1 cellular context compared by ENCODE assay signal in the genomic region with DNA sequence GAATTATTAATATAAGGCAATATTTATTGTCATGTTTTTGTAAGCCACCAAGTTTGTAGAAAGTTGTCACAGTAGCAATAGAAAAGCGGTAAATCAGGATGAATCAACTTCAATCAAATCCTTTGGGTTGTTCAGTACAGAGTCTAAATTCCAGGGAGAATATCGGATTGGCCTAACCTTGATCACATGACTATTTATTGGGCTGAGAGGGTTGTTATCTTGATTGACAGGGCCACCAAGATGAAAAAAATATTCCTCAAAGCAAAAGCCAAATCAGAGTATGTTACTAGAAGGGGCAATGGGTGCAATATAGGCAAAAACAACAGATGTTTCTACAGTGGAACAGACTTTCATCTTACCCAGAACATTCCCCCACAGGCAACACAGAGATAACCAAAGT.
TF ChIP-seq lines count a peak whose summit lies in the region.

No MANE protein-coding gene starts in this region.

TF ChIP-seq in K562, 482 proteins besides CTCF, POLR2A, EP300 and RAD21 (continued from another document and continues in another):
- TF ChIP-seq, protein P1, sequence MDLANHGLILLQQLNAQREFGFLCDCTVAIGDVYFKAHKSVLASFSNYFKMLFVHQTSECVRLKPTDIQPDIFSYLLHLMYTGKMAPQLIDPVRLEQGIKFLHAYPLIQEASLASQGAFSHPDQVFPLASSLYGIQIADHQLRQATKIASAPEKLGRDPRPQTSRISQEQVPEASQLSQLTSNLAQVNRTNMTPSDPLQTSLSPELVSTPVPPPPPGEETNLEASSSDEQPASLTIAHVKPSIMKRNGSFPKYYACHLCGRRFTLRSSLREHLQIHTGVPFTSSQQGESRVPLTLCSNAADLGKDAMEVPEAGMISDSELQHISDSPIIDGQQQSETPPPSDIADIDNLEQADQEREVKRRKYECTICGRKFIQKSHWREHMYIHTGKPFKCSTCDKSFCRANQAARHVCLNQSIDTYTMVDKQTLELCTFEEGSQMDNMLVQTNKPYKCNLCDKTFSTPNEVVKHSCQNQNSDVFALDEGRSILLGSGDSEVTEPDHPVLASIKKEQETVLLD (IDR thresholded peaks at IDR 0.05) = no peak
- TF ChIP-seq KLF6 (CRISPR knock-in tag; IDR thresholded peaks at IDR 0.05; ENCODE audit: borderline replicate concordance) (no peak), PBX2 (CRISPR knock-in tag; IDR thresholded peaks at IDR 0.05; ENCODE audit: low read depth) (no peak; the same call in 1 of the 2 replicates), PBX2 (tag; conservative IDR thresholded peaks at IDR 0.05; ENCODE audit: low read depth) (peak; percentile 64; the same call in 1 of the 2 replicates), CBX8 (IDR thresholded peaks at IDR 0.05; ENCODE audit: borderline replicate concordance, extremely low read depth, low read depth, low read length, poor library complexity, severe bottlenecking) (no peak), CSDE1 (IDR thresholded peaks at IDR 0.05) (no peak), ATF1 (CRISPR knock-in tag; IDR thresholded peaks at IDR 0.05) (no peak), ATF1 (tag; IDR thresholded peaks at IDR 0.05) (no peak), ZNF740 (CRISPR knock-in tag; IDR thresholded peaks at IDR 0.05) (no peak), ZNF740 (tag; IDR thresholded peaks at IDR 0.05) (no peak), PTBP1 (IDR thresholded peaks at IDR 0.05; ENCODE audit: low read depth, low read length) (no peak), SMARCB1 (IDR thresholded peaks at IDR 0.05; ENCODE audit: insufficient read length, low read depth) (no peak), ZBTB5 (IDR thresholded peaks at IDR 0.05) (no peak), RAD51 (IDR thresholded peaks at IDR 0.05; ENCODE audit: borderline replicate concordance, low read depth) (peak; percentile 55; the same call in 1 of the 2 replicates), ZNF639 (CRISPR knock-in tag; conservative IDR thresholded peaks at IDR 0.05 in 1 of 2, IDR thresholded peaks at IDR 0.05 in 1 of 2) (no peak), NFIX (CRISPR knock-in tag; IDR thresholded peaks at IDR 0.05; ENCODE audit: low read depth) (no peak), TFAM (CRISPR knock-in tag; conservative IDR thresholded peaks at IDR 0.05) (no peak), CREB3 (tag; conservative IDR thresholded peaks at IDR 0.05; ENCODE audit: low read depth) (no peak), PKNOX1 (IDR thresholded peaks at IDR 0.05) (peak; percentile 94), ZNF512 (tag; IDR thresholded peaks at IDR 0.05) (no peak), AFF4 (CRISPR knock-in tag; IDR thresholded peaks at IDR 0.05) (no peak), DPF2 (IDR thresholded peaks at IDR 0.05) (no peak), ZNF57 (CRISPR knock-in tag; IDR thresholded peaks at IDR 0.05) (no peak), FOXA1 (IDR thresholded peaks at IDR 0.05; ENCODE audit: borderline replicate concordance) (no peak), TOE1 (IDR thresholded peaks at IDR 0.05; ENCODE audit: borderline replicate concordance) (peak; percentile 76; the same call in 1 of the 2 replicates), TOE1 (CRISPR knock-in tag; IDR thresholded peaks at IDR 0.05; ENCODE audit: borderline replicate concordance, low read depth) (no peak), SMAD3 (CRISPR knock-in tag; conservative IDR thresholded peaks at IDR 0.05) (no peak), SIN3A (IDR thresholded peaks at IDR 0.05; ENCODE audit: borderline replicate concordance in 2 of 2, control insufficient read depth in 1 of 2, low read depth in 2 of 2, low read length in 2 of 2) (no peak), FOS (IDR thresholded peaks at IDR 0.05; ENCODE audit: extremely low read depth, insufficient read length) (no peak), SREBF1 (IDR thresholded peaks at IDR 0.05; ENCODE audit: borderline replicate concordance, low read depth, low read length) (no peak), CBFA2T3 (IDR thresholded peaks at IDR 0.05) (0 out of 2 replicates have a peak, but pooled peaks have one; percentile 8), JUNB (CRISPR knock-in tag; conservative IDR thresholded peaks at IDR 0.05) (no peak), MEF2A (IDR thresholded peaks at IDR 0.05; ENCODE audit: control insufficient read depth, low read depth, low read length) (no peak), NFE2L1 (tag; IDR thresholded peaks at IDR 0.05; ENCODE audit: borderline replicate concordance, low read depth) (no peak), KHSRP (IDR thresholded peaks at IDR 0.05) (no peak), LEF1 (IDR thresholded peaks at IDR 0.05) (no peak), KDM1A (IDR thresholded peaks at IDR 0.05) (peak; percentile 33 to 49; a peak in 3 of 4 replicates), ZFP36 (IDR thresholded peaks at IDR 0.05; ENCODE audit: low read depth, low read length, partially characterized antibody) (no peak), E4F1 (CRISPR knock-in tag; IDR thresholded peaks at IDR 0.05; ENCODE audit: borderline replicate concordance) (no peak)
